In genomic region chr19:8033287-8034177, GRCh38 we compare ENCODE assay signal across 2 cellular contexts.
A peak's percentile ranks its signal among the peaks of the same experiment; 100 is the strongest.
TF ChIP-seq lines count a peak whose summit lies in the region.

No MANE protein-coding gene starts in this region.

TF ChIP-seq in HEK293, 187 proteins besides CTCF, POLR2A, EP300 and RAD21:
- TF ChIP-seq ZNF398 (tag by site-specific recombination; IDR thresholded peaks at IDR 0.05) = peak; percentile 65
- TF ChIP-seq ZIC2 (tag by site-specific recombination; IDR thresholded peaks at IDR 0.05) = peak; percentile 30; the same call in 1 of the 2 replicates

TF ChIP-seq in H1, 55 proteins besides CTCF, POLR2A, EP300 and RAD21:
- TF ChIP-seq TEAD4 (IDR thresholded peaks at IDR 0.05; ENCODE audit: low read depth, low read length) (peak; percentile 55), TCF12 (IDR thresholded peaks at IDR 0.05; ENCODE audit: low read depth, low read length) (peak; percentile 80; the same call in 1 of the 2 replicates), SP1 (IDR thresholded peaks at IDR 0.05; ENCODE audit: low read depth, low read length) (peak; percentile 40; the same call in 1 of the 2 replicates), ASH2L (IDR thresholded peaks at IDR 0.05; ENCODE audit: low read length) (peak; percentile 38), TAF1 (IDR thresholded peaks at IDR 0.05; ENCODE audit: low read depth, low read length) (0 out of 2 replicates have a peak, but pooled peaks have one; percentile 27), CEBPB (IDR thresholded peaks at IDR 0.05; ENCODE audit: low read depth, low read length) (peak; percentile 57; the same call in 1 of the 2 replicates)
